ENCODE assay signal across 13 cellular contexts in genomic region chr18:50820901-50821520, GRCh38. TPM values are rescaled to one million over a fixed set of nuclear protein-coding genes. Genes with fewer than 3 reads are reported as not detected.
DNase-seq lines count a peak whose midpoint lies in the region; ATAC-seq, FAIRE-seq and TF ChIP-seq lines count a peak whose summit lies in the region.
"Had no signal": no experiment of that assay in that cellular context is flagged by ENCODE, and none has a peak within 500 bp of the region (broad histone marks: within the 10 kb centered on the region; RNA-seq: fewer than 3 reads in every experiment).

No MANE protein-coding gene starts in this region.

- CTCF ChIA-PET in HEK293T (lab: Yijun Ruan, JAX), result interaction anchor here (1.3 to 2.9 kb wide), 2 partner anchors 46 to 129 kb away, joined by 3 to 12 read pairs; no protein-coding TSS in a partner anchor

- peak overlapping the region in 53 of 59 donors; percentile 3 to 91 (median 73) for H3K27ac ChIP-seq in dorsolateral prefrontal cortex
- H3K27ac ChIP-seq in gastrocnemius medialis, result peak overlapping the region; percentile 32 to 69 (median 64)

- DNase-seq in GM19239 (ENCODE audit: insufficient read length, low spot score), result no peak
- DNase-seq in NCI-H82 (lab: John Stamatoyannopoulos, UW), result peak; percentile 34
- DNase-seq in dorsolateral prefrontal cortex, result no peak
- no peak for DNase-seq in gastrocnemius medialis
- DNase-seq in NCI-H2196 (lab: John Stamatoyannopoulos, UW; ENCODE audit: unreplicated experiment), result no peak
- no peak for DNase-seq in NCI-H446 (lab: John Stamatoyannopoulos, UW)
- no peak for DNase-seq in HEK293T (ENCODE audit: extremely low spot score)
- no peak for DNase-seq in SHP77 (lab: John Stamatoyannopoulos, UW)
- DNase-seq: activated CD8-positive, alpha-beta memory T cell treated with anti-CD3 and anti-CD28 coated beads for 24 hours; activated naive CD8-positive, alpha-beta T cell treated with anti-CD3 and anti-CD28 coated beads, Interleukin-2, amount 10 ng/mL, durations not matched to agents 7 days and 5 days; kidney glomerular epithelial cell; NCI-H1048; stimulated activated naive CD4-positive, alpha-beta T cell treated with Interleukin-2 at 50 U/mL for 16 hours had no signal

- POLR2A ChIA-PET in HEK293T (lab: Yijun Ruan, JAX), result interaction anchor here (1.1 to 1.5 kb wide), 2 partner anchors 58 to 262 kb away, joined by 3 to 4 read pairs; partner anchors contain the start of genes MAPK4 and ME2

- ATAC-seq in gastrocnemius medialis, result no peak

- peak; percentile 69 for FAIRE-seq in GM19239 (lab: Jason Lieb, UNC)

- in situ Hi-C loops in gastrocnemius medialis (cut with MboI; ENCODE audit: low sequenced_read_pairs in 4 of 4), result no loop called here

- no peaks in the 10 kb centered on the region for H3K9me3 ChIP-seq in gastrocnemius medialis

- H3K4me1 ChIP-seq in gastrocnemius medialis, result peaks cover 23 to 30% of the 10 kb centered on the region in 2 donors

- no peaks in the 10 kb centered on the region for H3K36me3 ChIP-seq in gastrocnemius medialis

- peak overlapping the region in 9 of 59 donors; percentile 36 to 70 (median 61) for H3K4me3 ChIP-seq in dorsolateral prefrontal cortex
- H3K4me3 ChIP-seq in gastrocnemius medialis, result no peak overlapping the region

- intact Hi-C loops in dorsolateral prefrontal cortex (cut with DNase I), result loop anchor here (1.0 to 5.0 kb wide), 6 partner anchors 58 to 231 kb away; partner anchors contain the start of genes ME2 (in 2 of the 2), ELAC1 (in 1 of the 2) and SMAD4 (in 1 of the 2)
- intact Hi-C loops in gastrocnemius medialis (cut with DNase I; ENCODE audit: low total_unique reads), result loop anchor here (1.0 to 5.0 kb wide), 5 partner anchors 36 to 230 kb away; no protein-coding TSS in a partner anchor

- TF ChIP-seq CTCF in dorsolateral prefrontal cortex (IDR thresholded peaks at IDR 0.05 in 54 of 56, conservative IDR thresholded peaks at IDR 0.05 in 2 of 56; ENCODE audit: low read depth in 1 of 56, partially characterized antibody in 56 of 56) (no peak), gastrocnemius medialis (IDR thresholded peaks at IDR 0.05 in 4 of 5, conservative IDR thresholded peaks at IDR 0.05 in 1 of 5) (no peak)

- no peak for TF ChIP-seq POLR2A in gastrocnemius medialis (IDR thresholded peaks at IDR 0.05)

- H3K27me3 ChIP-seq in dorsolateral prefrontal cortex (no peaks in the 10 kb centered on the region), gastrocnemius medialis (no peaks in the 10 kb centered on the region)

TF ChIP-seq in HEK293T, 16 proteins besides CTCF, POLR2A, EP300 and RAD21:
- TF ChIP-seq LEF1 (IDR thresholded peaks at IDR 0.05; ENCODE audit: borderline replicate concordance) (no peak), FOXK2 (IDR thresholded peaks at IDR 0.05) (no peak), SUZ12 (IDR thresholded peaks at IDR 0.05) (no peak), FOXM1 (IDR thresholded peaks at IDR 0.05; ENCODE audit: borderline replicate concordance) (no peak), L3MBTL2 (conservative IDR thresholded peaks at IDR 0.05) (no peak), TARDBP (IDR thresholded peaks at IDR 0.05) (no peak), HDGF (IDR thresholded peaks at IDR 0.05; ENCODE audit: borderline replicate concordance) (no peak), ARNT (IDR thresholded peaks at IDR 0.05) (no peak), ELF4 (IDR thresholded peaks at IDR 0.05) (no peak), PKNOX1 (IDR thresholded peaks at IDR 0.05) (no peak), ZNF384 (IDR thresholded peaks at IDR 0.05) (no peak), FOXA1 (IDR thresholded peaks at IDR 0.05) (no peak), NFRKB (IDR thresholded peaks at IDR 0.05) (no peak), SP1 (IDR thresholded peaks at IDR 0.05) (no peak), CTBP1 (IDR thresholded peaks at IDR 0.05; ENCODE audit: borderline replicate concordance) (no peak)

RNA-seq across cellular contexts. Expression of gene MRO, which starts 1.2 kb away (rescaled TPM):
- 100 to 1,000 TPM in 1 of 120 experiments, 10 to 100 TPM in 119; 18.3 to 117 (median 41.7) TPM for total RNA-seq in dorsolateral prefrontal cortex
- total RNA-seq in gastrocnemius medialis, result 1 to 10 TPM in 1 of 4 donors, under 1 TPM in 2, not detected in 1; 0.18 to 1.4 (median 0.49) TPM
- total RNA-seq: activated naive CD8-positive, alpha-beta T cell treated with anti-CD3 and anti-CD28 coated beads, Interleukin-2, amount 10 ng/mL, durations not matched to agents 7 days and 5 days had no signal

RNA-seq across cellular contexts. Expression of gene ME2, which starts 57.9 kb away (rescaled TPM):
- 10 to 100 TPM; 31.2 to 57.8 (median 42.9) TPM for total RNA-seq in dorsolateral prefrontal cortex
- 10 to 100 TPM; 25.3 to 50.6 (median 46.5) TPM for total RNA-seq in gastrocnemius medialis

Comparison
In these comparisons a context has a peak if more than half of its experiments do, and no peak if none do; other contexts are left out.
1. RNA of gene MRO, which starts 1.2 kb away (total RNA-seq): 18.3 to 117 TPM in dorsolateral prefrontal cortex; 0.18 to 1.4 TPM in gastrocnemius medialis; every median in the first group is over 4 times any median in the second.